Comparison of ENCODE assay signal across 20 cellular contexts in genomic region chr15:100335335-100335999, GRCh38. TPM values are rescaled to one million over a fixed set of nuclear protein-coding genes. Genes with fewer than 3 reads are reported as not detected.
DNase-seq lines count a peak whose midpoint lies in the region; ATAC-seq, FAIRE-seq and TF ChIP-seq lines count a peak whose summit lies in the region.
"Had no signal": no experiment of that assay in that cellular context is flagged by ENCODE, and none has a peak within 500 bp of the region (broad histone marks: within the 10 kb centered on the region; RNA-seq: fewer than 3 reads in every experiment).

No MANE protein-coding gene starts in this region.

- no peak overlapping the region for H2BK120ac ChIP-seq in trophoblast cell (ENCODE audit: insufficient read depth, low read length, poor library complexity)

- 65 to 67% methylated on average over 9 of the region's 9 CpGs for WGBS in pancreas, 2 donors
- no CpG with 5 or more reads among the region's 9 CpGs for WGBS in trophoblast cell (ENCODE audit: extremely low coverage, insufficient coverage, insufficient read length)

- no peak overlapping the region for H3K4ac ChIP-seq in trophoblast cell (ENCODE audit: low read depth, low read length)

- H2AK5ac ChIP-seq in trophoblast cell (ENCODE audit: low read length), result no peak overlapping the region

- no peaks in the 10 kb centered on the region for H3K79me2 ChIP-seq in trophoblast cell (ENCODE audit: control insufficient read depth, insufficient read depth, low read length, poor library complexity)

- CTCF ChIA-PET in activated CD4-positive, alpha-beta T cell treated with anti-CD3 and anti-CD28 coated beads, Interleukin-2, amount 10 ng/mL, durations not matched to agents 7 days and 5 days (lab: Charles Lee), result interaction anchor here (10.1 kb wide), 1 partner anchor 14 kb away, joined by 117 read pairs; no protein-coding TSS in a partner anchor

- H4K8ac ChIP-seq in trophoblast cell (ENCODE audit: low read depth, low read length), result no peak overlapping the region

- peak overlapping the region; percentile 15 for H3K27ac Mint-ChIP-seq in activated CD4-positive, alpha-beta T cell treated with anti-CD3 and anti-CD28 coated beads, Interleukin-2, amount 10 ng/mL, durations not matched to agents 7 days and 5 days
- peak overlapping the region; percentile 75 to 83 for H3K27ac Mint-ChIP-seq in effector memory CD8-positive, alpha-beta T cell
- H3K27ac Mint-ChIP-seq in activated T-helper 1 cell treated with anti-CD3 and anti-CD28 coated beads, Interleukin-12 subunit alpha, Interleukin-12 subunit beta, Interleukin-2, Interleukin-4 antibody, amounts not matched to agents 30 ng/mL and 10 ng/mL and 1 ng/mL, durations not matched to agents 14 hours and 24 hours and 36 hours, result no peak overlapping the region
- H3K27ac Mint-ChIP-seq: activated T-helper 17 cell treated with anti-CD3 and anti-CD28 coated beads, Interleukin-2, amount 50 U/mL, for 72 hours; dendritic cell treated with granulocyte-macrophage colony-stimulating factor and Interleukin-4, amounts not matched to agents 40 ng/mL and 50 ng/mL, for 4 days had no signal

- no peaks in the 10 kb centered on the region for H3K36me3 Mint-ChIP-seq in activated CD4-positive, alpha-beta T cell treated with anti-CD3 and anti-CD28 coated beads, Interleukin-2, amount 10 ng/mL, durations not matched to agents 7 days and 5 days (ENCODE audit: low read depth)
- peaks cover 9% of the 10 kb centered on the region for H3K36me3 Mint-ChIP-seq in effector memory CD8-positive, alpha-beta T cell (ENCODE audit: insufficient read depth)
- peaks cover 1% of the 10 kb centered on the region for H3K36me3 Mint-ChIP-seq in activated T-helper 1 cell treated with anti-CD3 and anti-CD28 coated beads, Interleukin-12 subunit alpha, Interleukin-12 subunit beta, Interleukin-2, Interleukin-4 antibody, amounts not matched to agents 30 ng/mL and 10 ng/mL and 1 ng/mL, durations not matched to agents 14 hours and 24 hours and 36 hours (ENCODE audit: low read depth)

- H3K4me1 ChIP-seq in pancreas (peaks cover 0 to 5% (median 0%) of the 10 kb centered on the region in 3 donors), trophoblast cell (ENCODE audit: control insufficient read depth in 1 of 2, insufficient read depth in 2 of 2, low read length in 2 of 2) (no peaks in the 10 kb centered on the region)

- H3K79me1 ChIP-seq in trophoblast cell (ENCODE audit: low read length), result no peaks in the 10 kb centered on the region

- no peak for FAIRE-seq in pancreas (lab: Jason Lieb, UNC)
- FAIRE-seq: endothelial cell of umbilical vein, islet of Langerhans had no signal

- H3K4me2 ChIP-seq in trophoblast cell (ENCODE audit: low read length), result no peak overlapping the region
- H3K4me2 ChIP-seq: KMS-11 had no signal

- H3K18ac ChIP-seq in trophoblast cell (ENCODE audit: low read length), result no peak overlapping the region

- no peak for ATAC-seq in effector memory CD8-positive, alpha-beta T cell (replicated peaks)
- ATAC-seq in pancreas, result peak; percentile 37 to 63 (median 48)
- ATAC-seq: activated T-helper 17 cell treated with anti-CD3 and anti-CD28 coated beads, Interleukin-2, amount 50 U/mL, for 72 hours had no signal

- H2BK5ac ChIP-seq in trophoblast cell (ENCODE audit: low read depth, low read length, poor library complexity), result no peak overlapping the region

- H4K12ac ChIP-seq in trophoblast cell (ENCODE audit: low read depth, low read length), result no peak overlapping the region

- no peaks in the 10 kb centered on the region for H3K36me3 ChIP-seq in pancreas
- H3K36me3 ChIP-seq in trophoblast cell (ENCODE audit: control insufficient read depth in 1 of 2, insufficient read depth in 2 of 2, low read length in 2 of 2), result no peaks in the 10 kb centered on the region

- H3K9me3 Mint-ChIP-seq in activated CD4-positive, alpha-beta T cell treated with anti-CD3 and anti-CD28 coated beads, Interleukin-2, amount 10 ng/mL, durations not matched to agents 7 days and 5 days, result no peaks in the 10 kb centered on the region
- no peaks in the 10 kb centered on the region for H3K9me3 Mint-ChIP-seq in effector memory CD8-positive, alpha-beta T cell
- no peaks in the 10 kb centered on the region for H3K9me3 Mint-ChIP-seq in activated T-helper 1 cell treated with anti-CD3 and anti-CD28 coated beads, Interleukin-12 subunit alpha, Interleukin-12 subunit beta, Interleukin-2, Interleukin-4 antibody, amounts not matched to agents 30 ng/mL and 10 ng/mL and 1 ng/mL, durations not matched to agents 14 hours and 24 hours and 36 hours
- H3K9me3 Mint-ChIP-seq: activated T-helper 17 cell treated with anti-CD3 and anti-CD28 coated beads, Interleukin-2, amount 50 U/mL, for 72 hours; dendritic cell treated with granulocyte-macrophage colony-stimulating factor and Interleukin-4, amounts not matched to agents 40 ng/mL and 50 ng/mL, for 4 days had no signal

- H3K27ac ChIP-seq in pancreas (no peak overlapping the region), trophoblast cell (ENCODE audit: low read depth, low read length) (no peak overlapping the region)
- H3K27ac ChIP-seq: KMS-11, RWPE1, VCaP had no signal

- TF ChIP-seq CTCF in pancreas (IDR thresholded peaks at IDR 0.05), result no peak

- peaks cover 67% of the 10 kb centered on the region for H3K4me1 Mint-ChIP-seq in activated CD4-positive, alpha-beta T cell treated with anti-CD3 and anti-CD28 coated beads, Interleukin-2, amount 10 ng/mL, durations not matched to agents 7 days and 5 days
- H3K4me1 Mint-ChIP-seq in effector memory CD8-positive, alpha-beta T cell (ENCODE audit: low read depth in 2 of 2), result peaks cover 42 to 55% of the 10 kb centered on the region in 2 donors
- peaks cover 31% of the 10 kb centered on the region for H3K4me1 Mint-ChIP-seq in activated T-helper 1 cell treated with anti-CD3 and anti-CD28 coated beads, Interleukin-12 subunit alpha, Interleukin-12 subunit beta, Interleukin-2, Interleukin-4 antibody, amounts not matched to agents 30 ng/mL and 10 ng/mL and 1 ng/mL, durations not matched to agents 14 hours and 24 hours and 36 hours (ENCODE audit: low read depth)

- H3K9me3 ChIP-seq in pancreas (no peaks in the 10 kb centered on the region), trophoblast cell (ENCODE audit: insufficient read depth, low read depth, low read length) (peaks cover 5% of the 10 kb centered on the region)

- H3K14ac ChIP-seq in trophoblast cell (ENCODE audit: low read length), result no peak overlapping the region

- H2BK12ac ChIP-seq in trophoblast cell (ENCODE audit: low read length), result no peak overlapping the region

- H3K23ac ChIP-seq in trophoblast cell (ENCODE audit: low read length), result no peak overlapping the region

- DNase-seq in activated CD4-positive, alpha-beta T cell treated with anti-CD3 and anti-CD28 coated beads, Interleukin-2, amount 10 ng/mL, durations not matched to agents 7 days and 5 days, result no peak
- DNase-seq in activated CD4-positive, alpha-beta T cell treated with anti-CD3 and anti-CD28 coated beads for 1 hour, result no peak
- DNase-seq in NCI-H2171 (lab: John Stamatoyannopoulos, UW) (peak; percentile 2), pancreas (peak in 3 of 6 donors; percentile 42 to 51 (median 50)), trophoblast cell (no peak), cerebellum (ENCODE audit: low spot score) (no peak)
- DNase-seq in effector memory CD8-positive, alpha-beta T cell, result no peak
- DNase-seq in activated T-helper 1 cell treated with anti-CD3 and anti-CD28 coated beads, Interleukin-12 subunit alpha, Interleukin-12 subunit beta, Interleukin-2, Interleukin-4 antibody, amounts not matched to agents 30 ng/mL and 10 ng/mL and 1 ng/mL, durations not matched to agents 14 hours and 24 hours and 36 hours (ENCODE audit: low spot score), result no peak
- DNase-seq: DMS53; hippocampal formation; NCI-H1092 treated with DMSO at 0.1 percent for 48 hours; stimulated activated CD4-positive, alpha-beta T cell treated with anti-CD3 and anti-CD28 coated beads, Interleukin-4, amount 100 ng/mL, for 24 hours; SW 1271 had no signal

- H3K9ac ChIP-seq in trophoblast cell (ENCODE audit: low read length), result no peak overlapping the region
- H3K9ac ChIP-seq: KMS-11 had no signal

- no peak overlapping the region for H3K4me3 ChIP-seq in pancreas
- H3K4me3 ChIP-seq in trophoblast cell (ENCODE audit: low read depth, low read length), result no peak overlapping the region

- no peak overlapping the region for H3K4me3 Mint-ChIP-seq in activated CD4-positive, alpha-beta T cell treated with anti-CD3 and anti-CD28 coated beads, Interleukin-2, amount 10 ng/mL, durations not matched to agents 7 days and 5 days
- peak overlapping the region in 1 of 2 donors; percentile 48 for H3K4me3 Mint-ChIP-seq in effector memory CD8-positive, alpha-beta T cell
- H3K4me3 Mint-ChIP-seq in activated T-helper 1 cell treated with anti-CD3 and anti-CD28 coated beads, Interleukin-12 subunit alpha, Interleukin-12 subunit beta, Interleukin-2, Interleukin-4 antibody, amounts not matched to agents 30 ng/mL and 10 ng/mL and 1 ng/mL, durations not matched to agents 14 hours and 24 hours and 36 hours, result no peak overlapping the region
- H3K4me3 Mint-ChIP-seq: activated T-helper 17 cell treated with anti-CD3 and anti-CD28 coated beads, Interleukin-2, amount 50 U/mL, for 72 hours; dendritic cell treated with granulocyte-macrophage colony-stimulating factor and Interleukin-4, amounts not matched to agents 40 ng/mL and 50 ng/mL, for 4 days had no signal

- intact Hi-C loops in pancreas (cut with DNase I), result loop anchor here in 2 of 3 donors (10.0 kb wide), 1 partner anchor 401 kb away; no protein-coding TSS in a partner anchor
- intact Hi-C loops in activated T-helper 1 cell treated with anti-CD3 and anti-CD28 coated beads, Interleukin-12 subunit alpha, Interleukin-12 subunit beta, Interleukin-2, Interleukin-4 antibody, amounts not matched to agents 30 ng/mL and 10 ng/mL and 1 ng/mL, durations not matched to agents 14 hours and 24 hours and 36 hours (cut with micrococcal nuclease), result loop anchor here (10.0 kb wide), 1 partner anchor 1061 kb away; no protein-coding TSS in a partner anchor

- H4K91ac ChIP-seq in trophoblast cell (ENCODE audit: low read depth, low read length), result no peak overlapping the region

- H3K27me3 Mint-ChIP-seq in activated CD4-positive, alpha-beta T cell treated with anti-CD3 and anti-CD28 coated beads, Interleukin-2, amount 10 ng/mL, durations not matched to agents 7 days and 5 days, result peaks cover 10% of the 10 kb centered on the region
- peaks cover 0 to 21% of the 10 kb centered on the region in 2 donors for H3K27me3 Mint-ChIP-seq in effector memory CD8-positive, alpha-beta T cell
- H3K27me3 Mint-ChIP-seq in activated T-helper 1 cell treated with anti-CD3 and anti-CD28 coated beads, Interleukin-12 subunit alpha, Interleukin-12 subunit beta, Interleukin-2, Interleukin-4 antibody, amounts not matched to agents 30 ng/mL and 10 ng/mL and 1 ng/mL, durations not matched to agents 14 hours and 24 hours and 36 hours (ENCODE audit: insufficient read depth), result peaks cover 29% of the 10 kb centered on the region
- H3K27me3 Mint-ChIP-seq: activated T-helper 17 cell treated with anti-CD3 and anti-CD28 coated beads, Interleukin-2, amount 50 U/mL, for 72 hours had no signal

- POLR2A ChIA-PET in activated CD4-positive, alpha-beta T cell treated with anti-CD3 and anti-CD28 coated beads, Interleukin-2, amount 10 ng/mL, durations not matched to agents 7 days and 5 days (lab: Charles Lee), result no interaction called here

- no peak overlapping the region for H2AFZ ChIP-seq in trophoblast cell (ENCODE audit: insufficient read depth, low read length, poor library complexity)

- H3K27me3 ChIP-seq in pancreas (no peaks in the 10 kb centered on the region), trophoblast cell (ENCODE audit: insufficient read depth, low read length) (peaks cover 8% of the 10 kb centered on the region)

RNA-seq across cellular contexts. Expression of gene ADAMTS17, which starts 6.3 kb away (rescaled TPM):
- 1 to 10 TPM; 4.1 to 5.0 TPM for total RNA-seq in activated CD4-positive, alpha-beta T cell treated with anti-CD3 and anti-CD28 coated beads, Interleukin-2, amount 10 ng/mL, durations not matched to agents 7 days and 5 days
- total RNA-seq in pancreas (10 to 100 TPM in 5 of 6 donors, 1 to 10 TPM in 1; 6.9 to 16.4 (median 12.4) TPM), cerebellum (4.4 TPM)
- 10 to 100 TPM in 1 of 2 donors, 1 to 10 TPM in 1; 4.2 to 10.6 TPM for polyA plus RNA-seq in pancreas
- 0.26 and 0.37 TPM in 2 replicates for polyA plus RNA-seq in trophoblast cell (2013)
- total RNA-seq in activated T-helper 1 cell treated with anti-CD3 and anti-CD28 coated beads, Interleukin-12 subunit alpha, Interleukin-12 subunit beta, Interleukin-2, Interleukin-4 antibody, amounts not matched to agents 30 ng/mL and 10 ng/mL and 1 ng/mL, durations not matched to agents 14 hours and 24 hours and 36 hours, result 0.83 and 1.3 TPM in 2 replicates
- total RNA-seq: endothelial cell of umbilical vein had no signal
